14 cellular contexts compared by ENCODE assay signal in genomic region chr19:48909424-48910077, GRCh38. TPM values are rescaled to one million over a fixed set of nuclear protein-coding genes. Genes with fewer than 3 reads are reported as not detected.
"Had no signal": no experiment of that assay in that cellular context is flagged by ENCODE, and none has a peak within 500 bp of the region (broad histone marks: within the 10 kb centered on the region; RNA-seq: fewer than 3 reads in every experiment).

No MANE protein-coding gene starts in this region.

RNA-seq across cellular contexts. Expression of gene TULP2, which starts 11.0 kb away (rescaled TPM):
- total RNA-seq: activated CD4-positive, alpha-beta T cell treated with anti-CD3 and anti-CD28 coated beads, Interleukin-2, amount 10 ng/mL, durations not matched to agents 24 days and 14 days; activated CD8-positive, alpha-beta memory T cell treated with anti-CD3 and anti-CD28 coated beads for 36 hours; activated T-helper 1 cell treated with anti-CD3 and anti-CD28 coated beads, Interleukin-12 subunit alpha, Interleukin-12 subunit beta, Interleukin-2, Interleukin-4 antibody, amounts not matched to agents 30 ng/mL and 10 ng/mL and 1 ng/mL, durations not matched to agents 14 hours and 24 hours and 36 hours; body of pancreas; natural killer cell; omental fat pad; T-helper 17 cell; ureter had no signal
- polyA plus RNA-seq: aorta, keratinocyte, stomach had no signal

RNA-seq across cellular contexts. Expression of gene DHDH, which starts 23.9 kb away (rescaled TPM):
- total RNA-seq: activated T-helper 1 cell treated with anti-CD3 and anti-CD28 coated beads, Interleukin-12 subunit alpha, Interleukin-12 subunit beta, Interleukin-2, Interleukin-4 antibody, amounts not matched to agents 30 ng/mL and 10 ng/mL and 1 ng/mL, durations not matched to agents 14 hours and 24 hours and 36 hours; body of pancreas; dermis blood vessel endothelial cell; left cardiac atrium; natural killer cell; omental fat pad; thyroid gland; ureter had no signal
